16 cellular contexts compared by ENCODE assay signal in the genomic region with DNA sequence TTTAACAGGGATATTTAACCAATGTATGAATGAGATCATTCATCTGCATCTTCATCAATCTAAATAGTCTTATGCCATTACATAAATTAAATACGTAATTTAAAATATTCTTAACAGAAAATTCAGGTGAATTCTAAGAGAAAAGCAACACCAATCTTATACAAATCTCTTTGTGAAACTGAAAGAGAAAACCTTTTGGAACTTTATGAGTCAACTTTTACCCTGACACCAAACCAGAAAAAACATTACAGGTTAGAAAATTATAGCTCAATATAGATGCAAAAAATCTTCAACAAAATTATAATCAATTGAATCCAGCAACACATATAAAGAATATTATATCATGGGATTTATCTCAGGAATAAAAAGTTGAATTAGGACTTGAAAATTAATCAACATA. TPM values are rescaled to one million over a fixed set of nuclear protein-coding genes. Genes with fewer than 3 reads are reported as not detected.
DNase-seq lines count a peak whose midpoint lies in the region; ATAC-seq, FAIRE-seq and TF ChIP-seq lines count a peak whose summit lies in the region.
"Had no signal": no experiment of that assay in that cellular context is flagged by ENCODE, and none has a peak within 500 bp of the region (broad histone marks: within the 10 kb centered on the region; RNA-seq: fewer than 3 reads in every experiment).

No MANE protein-coding gene starts in this region.

- peaks cover 0 to 6% (median 3%) of the 10 kb centered on the region in 4 donors for H3K4me1 ChIP-seq in tibial artery

- no peak overlapping the region for H3K27ac ChIP-seq in tibial artery

- H3K36me3 ChIP-seq in tibial artery = no peaks in the 10 kb centered on the region

- intact Hi-C loops in tibial artery (cut with DNase I; ENCODE audit: low total_unique reads) = loop anchor here (10.0 kb wide), 1 partner anchor 167 kb away; no protein-coding TSS in a partner anchor

- no peak for FAIRE-seq in urothelium cell line (lab: Jason Lieb, UNC)
- FAIRE-seq: D721Med had no signal

- no peaks in the 10 kb centered on the region for H3K27me3 ChIP-seq in tibial artery

- TF ChIP-seq CTCF in tibial artery (IDR thresholded peaks at IDR 0.05) = no peak

- peak; percentile 73 for ATAC-seq in GM18517 (IDR thresholded peaks at IDR 0.05; ENCODE audit: unreplicated experiment)
- ATAC-seq in GM21367 (IDR thresholded peaks at IDR 0.05; ENCODE audit: unreplicated experiment) = peak; percentile 55
- peak; percentile 40 for ATAC-seq in HG02884 (IDR thresholded peaks at IDR 0.05; ENCODE audit: unreplicated experiment)
- ATAC-seq in HG03571 (IDR thresholded peaks at IDR 0.05; ENCODE audit: unreplicated experiment) = peak; percentile 59
- ATAC-seq: activated CD8-positive, alpha-beta T cell treated with anti-CD3 and anti-CD28 coated beads, Interleukin-2, amount 10 ng/mL, durations not matched to agents 7 days and 5 days; SK-N-SH treated with all-trans-retinoic acid at 6 μM for 48 hours had no signal

- no peaks in the 10 kb centered on the region for H3K9me3 ChIP-seq in tibial artery

- no peak overlapping the region for H3K4me3 ChIP-seq in tibial artery

- DNase-seq in NCI-H2029 (lab: John Stamatoyannopoulos, UW) (no peak), tibial artery (no peak), SK-N-DZ (ENCODE audit: low spot score) (no peak), urothelium cell line (ENCODE audit: low spot score) (no peak)
- DNase-seq: activated CD8-positive, alpha-beta T cell treated with anti-CD3 and anti-CD28 coated beads, Interleukin-2, amount 10 ng/mL, durations not matched to agents 7 days and 5 days; activated effector memory CD4-positive, alpha-beta T cell treated with Interleukin-2 at 50 U/mL for 16 hours; effector CD4-positive, alpha-beta T cell; MV-4-11; NCI-H2171; trophoblast cell had no signal

RNA-seq across cellular contexts. Expression of a gene that starts 3.4 kb away (rescaled TPM):
- not detected in 2 replicates for polyA plus RNA-seq in SK-N-DZ (2014; cell fraction: cytosol; rRNA removed)
- not detected in 2 replicates for polyA plus RNA-seq in SK-N-DZ (2014; cell fraction: nucleus; rRNA removed)

RNA-seq across cellular contexts. Expression of a gene that starts 7.8 kb away (rescaled TPM):
- polyA plus RNA-seq in SK-N-DZ (2014; cell fraction: cytosol; rRNA removed) = 8.4 and 9.2 TPM in 2 replicates
- polyA plus RNA-seq in SK-N-DZ (2014; cell fraction: nucleus; rRNA removed) = 14.6 and 15.8 TPM in 2 replicates

RNA-seq across cellular contexts. Expression of a gene that starts 53.0 kb away (rescaled TPM):
- polyA plus RNA-seq in SK-N-DZ (2014; cell fraction: cytosol; rRNA removed) = 0.15 TPM in 1 of 2 replicates, not detected in the other
- not detected in 2 replicates for polyA plus RNA-seq in SK-N-DZ (2014; cell fraction: nucleus; rRNA removed)
